ENCODE assay signal across 8 cellular contexts in the genomic region with DNA sequence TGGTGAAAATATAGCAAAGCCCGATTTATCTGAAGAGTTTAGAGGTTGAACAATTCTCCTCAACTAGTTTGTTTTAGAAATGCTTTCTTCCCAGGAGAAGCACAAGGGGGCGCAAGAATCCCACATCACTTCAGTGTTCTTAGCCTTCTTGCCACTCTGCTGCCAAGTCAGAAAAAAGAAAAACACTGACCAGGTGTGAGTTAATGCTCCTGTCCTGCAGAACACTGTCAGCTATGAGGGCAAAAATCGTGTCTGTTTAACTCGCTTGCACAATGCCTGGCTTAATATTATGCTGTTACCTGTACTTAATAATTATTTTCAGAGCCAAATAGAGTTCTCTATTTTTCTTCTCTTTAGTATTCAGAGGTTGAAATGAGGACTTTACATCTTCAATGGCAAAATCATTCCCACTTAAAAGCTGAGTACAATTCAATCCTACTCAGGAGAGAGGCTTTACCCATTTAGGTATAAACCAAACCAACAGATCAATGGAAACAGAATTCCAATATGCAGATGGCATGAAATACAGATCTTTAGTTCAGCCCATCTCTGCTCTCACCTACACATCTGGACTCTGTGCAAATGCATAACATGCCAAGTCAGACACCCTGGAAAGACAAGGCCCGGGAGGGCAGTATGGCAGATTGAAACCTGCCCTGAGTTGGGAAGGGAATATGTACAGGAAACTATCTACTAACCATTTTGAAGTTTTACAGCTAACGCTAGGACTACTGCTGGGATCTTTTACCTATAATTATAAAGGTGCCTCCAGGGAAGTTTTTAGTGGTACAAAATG.
A peak's percentile ranks its signal among the peaks of the same experiment; 100 is the strongest.
DNase-seq lines count a peak whose midpoint lies in the region; TF ChIP-seq lines count a peak whose summit lies in the region.

No MANE protein-coding gene starts in this region.

- H3K4me1 ChIP-seq in endodermal cell (ENCODE audit: control insufficient read depth, insufficient read depth, low read length) = no peaks in the 10 kb centered on the region

- H3K4me1 Mint-ChIP-seq in endodermal cell (no peaks in the 10 kb centered on the region), mesothelial cell of epicardium (peaks cover 5% of the 10 kb centered on the region)

- no peaks in the 10 kb centered on the region for H3K27me3 ChIP-seq in endodermal cell (ENCODE audit: control insufficient read depth, insufficient read depth, low read length, poor library complexity, severe bottlenecking)

- H3K36me3 Mint-ChIP-seq in endodermal cell (ENCODE audit: low read depth) (peaks cover 6% of the 10 kb centered on the region), mesothelial cell of epicardium (no peaks in the 10 kb centered on the region)

- no peaks in the 10 kb centered on the region for H3K9me3 ChIP-seq in endodermal cell (ENCODE audit: control insufficient read depth, low read length)

- TF ChIP-seq CTCF in endodermal cell (conservative IDR thresholded peaks at IDR 0.05) (peak; percentile 92), mesothelial cell of epicardium (IDR thresholded peaks at IDR 0.05; ENCODE audit: unreplicated experiment) (peak; percentile 81)

- 52 to 73% methylated on average over 4 to 6 of the region's 6 CpGs for WGBS in endodermal cell (ENCODE audit: insufficient coverage in 1 of 2, insufficient read length in 1 of 2), 2 experiments

- H3K27ac Mint-ChIP-seq in endodermal cell (peak overlapping the region; percentile 17), mesothelial cell of epicardium (no peak overlapping the region)

- no peaks in the 10 kb centered on the region for H3K9me3 Mint-ChIP-seq in endodermal cell
- H3K9me3 Mint-ChIP-seq in mesothelial cell of epicardium = no peaks in the 10 kb centered on the region

- H3K27me3 Mint-ChIP-seq in endodermal cell (ENCODE audit: insufficient read depth) = no peaks in the 10 kb centered on the region
- H3K27me3 Mint-ChIP-seq in mesothelial cell of epicardium (ENCODE audit: low read depth) = no peaks in the 10 kb centered on the region

- no peak overlapping the region for H3K9ac ChIP-seq in endodermal cell (ENCODE audit: extremely low read depth, low read length, poor library complexity, severe bottlenecking)

- peak; percentile 82 to 84 for DNase-seq in AML-193 (lab: John Stamatoyannopoulos, UW)
- peak; percentile 64 for DNase-seq in HCEC 1CT
- peak; percentile 48 for DNase-seq in NCI-H82 treated with DMSO at 0.1 percent for 48 hours (lab: John Stamatoyannopoulos, UW; ENCODE audit: unreplicated experiment)
- DNase-seq in activated CD8-positive, alpha-beta memory T cell treated with anti-CD3 and anti-CD28 coated beads for 1 hour (ENCODE audit: extremely low read depth in 1 of 2, low read depth in 1 of 2) = peak; percentile 44 to 45
- peak; percentile 87 for DNase-seq in endodermal cell
- peak; percentile 35 to 76 for DNase-seq in mesothelial cell of epicardium (ENCODE audit: low spot score in 2 of 2, unreplicated experiment in 2 of 2)
- DNase-seq in stimulated activated CD8-positive, alpha-beta memory T cell treated with anti-CD3 and anti-CD28 coated beads, Interleukin-7, amount 100 ng/mL, for 1 hour (ENCODE audit: low read depth in 2 of 2) = peak; percentile 42 to 55
- DNase-seq in 8988T = no peak

- no peak overlapping the region for H3K4me3 ChIP-seq in endodermal cell (ENCODE audit: low read length)

- H3K4me3 Mint-ChIP-seq in endodermal cell = no peak overlapping the region
- no peak overlapping the region for H3K4me3 Mint-ChIP-seq in mesothelial cell of epicardium

- no peaks in the 10 kb centered on the region for H3K36me3 ChIP-seq in endodermal cell (ENCODE audit: control insufficient read depth, insufficient read depth, low read length)

- H3K27ac ChIP-seq in endodermal cell (ENCODE audit: low read depth, low read length) = no peak overlapping the region
